In genomic region chr7:30770936-30771858, GRCh38 we compare ENCODE assay signal across 8 cellular contexts. TPM values are rescaled to one million over a fixed set of nuclear protein-coding genes. Genes with fewer than 3 reads are reported as not detected.
DNase-seq lines count a peak whose midpoint lies in the region; ATAC-seq and TF ChIP-seq lines count a peak whose summit lies in the region.

TSS of gene MINDY4 (plus strand) at chr7:30771417. CDS start at chr7:30771494, 77 bp downstream.

- no peak for TF ChIP-seq CTCF in osteocyte (IDR thresholded peaks at IDR 0.05)

- H3K27me3 ChIP-seq in thymus (ENCODE audit: control insufficient read depth, insufficient read depth), result no peaks in the 10 kb centered on the region

- DNase-seq in DMS 273 treated with DMSO at 0.1 percent for 48 hours (lab: John Stamatoyannopoulos, UW) (peak; percentile 81), SKM-1 treated with dmso at 0.1 percent for 144 hours (lab: John Stamatoyannopoulos, UW; ENCODE audit: unreplicated experiment) (peak; percentile 32), Right ventricle myocardium inferior (ENCODE audit: missing footprints) (peak; percentile 91), osteocyte (ENCODE audit: extremely low spot score, unreplicated experiment) (peak; percentile 91)
- peak; percentile 76 for DNase-seq in activated naive CD8-positive, alpha-beta T cell treated with anti-CD3 and anti-CD28 coated beads, Interleukin-2, amount 10 ng/mL, durations not matched to agents 7 days and 5 days

- ATAC-seq in GM21723 (IDR thresholded peaks at IDR 0.05; ENCODE audit: unreplicated experiment) (peak; percentile 86), Right ventricle myocardium inferior (peak; percentile 97)
- peak; percentile 92 for ATAC-seq in activated naive CD8-positive, alpha-beta T cell treated with anti-CD3 and anti-CD28 coated beads, Interleukin-2, amount 10 ng/mL, durations not matched to agents 7 days and 5 days (ENCODE audit: low read depth)

- H3K9me3 ChIP-seq in KOPT-K1 (ENCODE audit: insufficient read depth, low read length, poor library complexity, severe bottlenecking) (no peaks in the 10 kb centered on the region), thymus (ENCODE audit: control insufficient read depth) (no peaks in the 10 kb centered on the region)

- H3K4me1 Mint-ChIP-seq in activated naive CD8-positive, alpha-beta T cell treated with anti-CD3 and anti-CD28 coated beads, Interleukin-2, amount 10 ng/mL, durations not matched to agents 7 days and 5 days, result peaks cover 4% of the 10 kb centered on the region
- H3K4me1 Mint-ChIP-seq in osteocyte (ENCODE audit: unreplicated experiment), result peaks cover 21% of the 10 kb centered on the region

- peak within 1 kb of the TSS; percentile 85 for H3K4me3 ChIP-seq in thymus (ENCODE audit: low read length)

- H3K27ac ChIP-seq in KOPT-K1 (ENCODE audit: low read depth, low read length, poor library complexity, severe bottlenecking), result peak within 1 kb of the TSS; percentile 57
- H3K27ac ChIP-seq in thymus (ENCODE audit: low read depth), result peak within 1 kb of the TSS; percentile 69

- peaks cover 4% of the 10 kb centered on the region for H3K27me3 Mint-ChIP-seq in activated naive CD8-positive, alpha-beta T cell treated with anti-CD3 and anti-CD28 coated beads, Interleukin-2, amount 10 ng/mL, durations not matched to agents 7 days and 5 days
- peaks cover 13% of the 10 kb centered on the region for H3K27me3 Mint-ChIP-seq in osteocyte (ENCODE audit: unreplicated experiment)

- intact Hi-C loops in Right ventricle myocardium inferior (cut with DNase I), result no loop called here

- peak within 1 kb of the TSS; percentile 90 for H3K4me3 Mint-ChIP-seq in activated naive CD8-positive, alpha-beta T cell treated with anti-CD3 and anti-CD28 coated beads, Interleukin-2, amount 10 ng/mL, durations not matched to agents 7 days and 5 days
- H3K4me3 Mint-ChIP-seq in osteocyte (ENCODE audit: unreplicated experiment), result peak within 1 kb of the TSS; percentile 78

- H3K4me1 ChIP-seq in thymus (ENCODE audit: control insufficient read depth, insufficient read depth, low read length), result peaks cover 5% of the 10 kb centered on the region

- peak within 1 kb of the TSS; percentile 85 for H3K27ac Mint-ChIP-seq in activated naive CD8-positive, alpha-beta T cell treated with anti-CD3 and anti-CD28 coated beads, Interleukin-2, amount 10 ng/mL, durations not matched to agents 7 days and 5 days
- H3K27ac Mint-ChIP-seq in osteocyte (ENCODE audit: unreplicated experiment), result peak within 1 kb of the TSS; percentile 74

- H3K36me3 Mint-ChIP-seq in activated naive CD8-positive, alpha-beta T cell treated with anti-CD3 and anti-CD28 coated beads, Interleukin-2, amount 10 ng/mL, durations not matched to agents 7 days and 5 days, result no peaks in the 10 kb centered on the region
- H3K36me3 Mint-ChIP-seq in osteocyte (ENCODE audit: unreplicated experiment), result no peaks in the 10 kb centered on the region

- POLR2A ChIA-PET in activated naive CD8-positive, alpha-beta T cell treated with anti-CD3 and anti-CD28 coated beads, Interleukin-2, amount 10 ng/mL, durations not matched to agents 7 days and 5 days (lab: Charles Lee), result interaction anchor here (0.9 kb wide), 1 partner anchor 458 kb away, joined by 3 read pairs; no protein-coding TSS in a partner anchor

- 12% methylated on average over 66 of the region's 66 CpGs for WGBS in thymus

- no peaks in the 10 kb centered on the region for H3K9me3 Mint-ChIP-seq in activated naive CD8-positive, alpha-beta T cell treated with anti-CD3 and anti-CD28 coated beads, Interleukin-2, amount 10 ng/mL, durations not matched to agents 7 days and 5 days
- no peaks in the 10 kb centered on the region for H3K9me3 Mint-ChIP-seq in osteocyte (ENCODE audit: unreplicated experiment)

- H3K36me3 ChIP-seq in KOPT-K1 (ENCODE audit: insufficient read depth, low read length) (no peaks in the 10 kb centered on the region), thymus (ENCODE audit: control insufficient read depth, insufficient read depth) (no peaks in the 10 kb centered on the region)

RNA-seq across cellular contexts. Expression of gene MINDY4, which starts in this region (rescaled TPM):
- 1 to 10 TPM; 1.1 to 1.6 TPM for total RNA-seq in activated naive CD8-positive, alpha-beta T cell treated with anti-CD3 and anti-CD28 coated beads, Interleukin-2, amount 10 ng/mL, durations not matched to agents 7 days and 5 days
- total RNA-seq in Right ventricle myocardium inferior (3.5 TPM), osteocyte (4.4 and 5.3 TPM in 2 replicates)
- polyA plus RNA-seq in thymus, result 1.7 TPM

Comparison
In these comparisons a context has a peak if more than half of its experiments do, and no peak if none do; other contexts are left out.
1. Peak in every context shown above with its lines: DNase-seq, ATAC-seq, H3K4me3 ChIP-seq and H3K27ac ChIP-seq.
2. DNase-seq: peak in every context shown above with its lines; median percentile 91 in Right ventricle myocardium inferior; 91 in osteocyte; 81 in DMS 273 treated with DMSO at 0.1 percent for 48 hours; 76 in activated naive CD8-positive, alpha-beta T cell treated with anti-CD3 and anti-CD28 coated beads, Interleukin-2, amount 10 ng/mL, durations not matched to agents 7 days and 5 days; 32 in SKM-1 treated with dmso at 0.1 percent for 144 hours.